ENCODE assay signal across 28 cellular contexts in genomic region chr2:71602581-71602980, GRCh38.
DNase-seq lines count a peak whose midpoint lies in the region; ATAC-seq and TF ChIP-seq lines count a peak whose summit lies in the region.
"Had no signal": no experiment of that assay in that cellular context is flagged by ENCODE, and none has a peak within 500 bp of the region (broad histone marks: within the 10 kb centered on the region; RNA-seq: fewer than 3 reads in every experiment).

No MANE protein-coding gene starts in this region.

- H3K27me3 Mint-ChIP-seq in natural killer cell treated with Interleukin-12 subunit alpha and Interleukin-12 subunit beta and Interleukin-15 and Interleukin-18, amount 100 ng/mL, for 72 hours: peaks cover 4 to 7% of the 10 kb centered on the region in 2 donors
- H3K27me3 Mint-ChIP-seq in natural killer cell (ENCODE audit: low read depth in 2 of 2) (peaks cover 0 to 5% of the 10 kb centered on the region in 2 donors), glutamatergic neuron (ENCODE audit: unreplicated experiment) (peaks cover 4% of the 10 kb centered on the region)

- DNase-seq in natural killer cell treated with Interleukin-12 subunit alpha and Interleukin-12 subunit beta and Interleukin-15 and Interleukin-18, amount 100 ng/mL, for 72 hours (ENCODE audit: low spot score): no peak
- DNase-seq in natural killer cell (no peak), glutamatergic neuron (peak; percentile 3), osteoblast (ENCODE audit: insufficient read length, low spot score, missing footprints) (peak; percentile 29), DMS114 treated with DMSO at 0.1 percent for 48 hours (lab: John Stamatoyannopoulos, UW; ENCODE audit: unreplicated experiment) (no peak), uterus (no peak)
- DNase-seq in activated CD4-positive, CD25-positive, alpha-beta regulatory T cell (lab: John Stamatoyannopoulos, UW): no peak
- DNase-seq: ACHN; activated naive CD8-positive, alpha-beta T cell treated with anti-CD3 and anti-CD28 coated beads for 36 hours; caudate nucleus; foreskin fibroblast; H7; Karpas-422; NCI-H1417; NCI-H2029; NCI-H524 treated with DMSO at 0.1 percent for 48 hours; stimulated activated CD8-positive, alpha-beta memory T cell treated with anti-CD3 and anti-CD28 coated beads, Interleukin-4, amount 100 ng/mL, for 48 hours; stomach had no signal

- H3K4me3 ChIP-seq in osteoblast (ENCODE audit: insufficient read depth, low read length): no peak overlapping the region
- H3K4me3 ChIP-seq in uterus: no peak overlapping the region
- H3K4me3 ChIP-seq: GM12878, lung, mucosa of descending colon, pancreas, stomach, tibial artery had no signal

- H3K27ac Mint-ChIP-seq in natural killer cell treated with Interleukin-12 subunit alpha and Interleukin-12 subunit beta and Interleukin-15 and Interleukin-18, amount 100 ng/mL, for 72 hours: peak overlapping the region; percentile 13 to 78
- H3K27ac Mint-ChIP-seq in natural killer cell: peak overlapping the region in 1 of 2 donors; percentile 81
- no peak overlapping the region for H3K27ac Mint-ChIP-seq in glutamatergic neuron (ENCODE audit: unreplicated experiment)
- H3K27ac Mint-ChIP-seq: activated naive CD8-positive, alpha-beta T cell treated with anti-CD3 and anti-CD28 coated beads for 36 hours; activated T-helper 2 cell treated with anti-CD3 and anti-CD28 coated beads, Interferon-gamma antibody, Interleukin-2, Interleukin-4, amounts not matched to agents 10 μg/mL and 5 μg/mL and 100 μg/mL, durations not matched to agents 14 hours and 24 hours and 36 hours; T-helper 2 cell treated with Interferon-gamma antibody and Interleukin-4, amounts not matched to agents 5 μg/mL and 100 μg/mL, for 36 hours had no signal

- H3K4me1 ChIP-seq in osteoblast (ENCODE audit: insufficient read depth, low read length) (no peaks in the 10 kb centered on the region), uterus (no peaks in the 10 kb centered on the region)
- H3K4me1 ChIP-seq: pancreas had no signal

- no peak overlapping the region for H3K4me3 Mint-ChIP-seq in natural killer cell treated with Interleukin-12 subunit alpha and Interleukin-12 subunit beta and Interleukin-15 and Interleukin-18, amount 100 ng/mL, for 72 hours
- H3K4me3 Mint-ChIP-seq in natural killer cell (no peak overlapping the region), glutamatergic neuron (ENCODE audit: unreplicated experiment) (no peak overlapping the region)
- H3K4me3 Mint-ChIP-seq: activated naive CD8-positive, alpha-beta T cell treated with anti-CD3 and anti-CD28 coated beads for 36 hours; T-helper 2 cell treated with Interferon-gamma antibody and Interleukin-4, amounts not matched to agents 5 μg/mL and 100 μg/mL, for 36 hours had no signal

- intact Hi-C loops in natural killer cell (cut with micrococcal nuclease): no loop called here
- intact Hi-C loops in uterus (cut with DNase I; ENCODE audit: low total_unique reads): no loop called here

- TF ChIP-seq POLR2A in uterus (IDR thresholded peaks at IDR 0.05): no peak

- H3K79me2 ChIP-seq in osteoblast (ENCODE audit: insufficient read depth, low read length): no peaks in the 10 kb centered on the region

- H3K27ac ChIP-seq in osteoblast (ENCODE audit: low read depth, low read length) (no peak overlapping the region), uterus (no peak overlapping the region)
- H3K27ac ChIP-seq: pancreas, stomach, tibial artery had no signal

- no peaks in the 10 kb centered on the region for H3K36me3 Mint-ChIP-seq in natural killer cell treated with Interleukin-12 subunit alpha and Interleukin-12 subunit beta and Interleukin-15 and Interleukin-18, amount 100 ng/mL, for 72 hours
- H3K36me3 Mint-ChIP-seq in natural killer cell (no peaks in the 10 kb centered on the region), glutamatergic neuron (ENCODE audit: unreplicated experiment) (peaks cover 6% of the 10 kb centered on the region)
- H3K36me3 Mint-ChIP-seq: activated naive CD8-positive, alpha-beta T cell treated with anti-CD3 and anti-CD28 coated beads for 36 hours had no signal

- no peak for ATAC-seq in natural killer cell treated with Interleukin-12 subunit alpha and Interleukin-12 subunit beta and Interleukin-15 and Interleukin-18, amount 100 ng/mL, for 72 hours
- no peak for ATAC-seq in natural killer cell
- ATAC-seq in GM19023 (IDR thresholded peaks at IDR 0.05; ENCODE audit: unreplicated experiment): no peak
- ATAC-seq: esophagus mucosa, GM12878, mucosa of descending colon had no signal

- peaks cover 2% of the 10 kb centered on the region for H4K20me1 ChIP-seq in osteoblast (ENCODE audit: insufficient read depth, low read length)

- peaks cover 29 to 30% of the 10 kb centered on the region in 2 donors for H3K4me1 Mint-ChIP-seq in natural killer cell treated with Interleukin-12 subunit alpha and Interleukin-12 subunit beta and Interleukin-15 and Interleukin-18, amount 100 ng/mL, for 72 hours (ENCODE audit: low read depth in 2 of 2)
- peaks cover 21 to 35% of the 10 kb centered on the region in 2 donors for H3K4me1 Mint-ChIP-seq in natural killer cell
- peaks cover 24% of the 10 kb centered on the region for H3K4me1 Mint-ChIP-seq in glutamatergic neuron (ENCODE audit: low read depth, unreplicated experiment)

- no peak for TF ChIP-seq CTCF in natural killer cell (IDR thresholded peaks at IDR 0.05)
- TF ChIP-seq CTCF in glutamatergic neuron (IDR thresholded peaks at IDR 0.05; ENCODE audit: partially characterized antibody, unreplicated experiment): no peak
- TF ChIP-seq CTCF in osteoblast (IDR thresholded peaks at IDR 0.05; ENCODE audit: extremely low read depth, low read depth, low read length): no peak
- TF ChIP-seq CTCF in uterus (IDR thresholded peaks at IDR 0.05): no peak

- no peak overlapping the region for H2AFZ ChIP-seq in osteoblast (ENCODE audit: low read length)

- H3K27me3 ChIP-seq in osteoblast (ENCODE audit: insufficient read depth, low read length): peaks cover 50% of the 10 kb centered on the region
- H3K27me3 ChIP-seq in uterus: no peaks in the 10 kb centered on the region
- H3K27me3 ChIP-seq: pancreas, tibial artery had no signal

- H3K4me2 ChIP-seq in osteoblast (ENCODE audit: insufficient read depth, low read length): no peak overlapping the region

- H3K9me3 Mint-ChIP-seq in natural killer cell treated with Interleukin-12 subunit alpha and Interleukin-12 subunit beta and Interleukin-15 and Interleukin-18, amount 100 ng/mL, for 72 hours: no peaks in the 10 kb centered on the region
- H3K9me3 Mint-ChIP-seq in natural killer cell: no peaks in the 10 kb centered on the region
- peaks cover 9% of the 10 kb centered on the region for H3K9me3 Mint-ChIP-seq in glutamatergic neuron (ENCODE audit: unreplicated experiment)
- H3K9me3 Mint-ChIP-seq: activated naive CD8-positive, alpha-beta T cell treated with anti-CD3 and anti-CD28 coated beads for 36 hours; activated T-helper 2 cell treated with anti-CD3 and anti-CD28 coated beads, Interferon-gamma antibody, Interleukin-2, Interleukin-4, amounts not matched to agents 10 μg/mL and 5 μg/mL and 100 μg/mL, durations not matched to agents 14 hours and 24 hours and 36 hours; nephron; T-helper 2 cell treated with Interferon-gamma antibody and Interleukin-4, amounts not matched to agents 5 μg/mL and 100 μg/mL, for 36 hours had no signal

- H3K9me3 ChIP-seq in osteoblast (ENCODE audit: low read depth, low read length) (no peaks in the 10 kb centered on the region), uterus (no peaks in the 10 kb centered on the region)
- H3K9me3 ChIP-seq: mucosa of descending colon, pancreas, stomach, tibial artery had no signal

- no peaks in the 10 kb centered on the region for H3K36me3 ChIP-seq in osteoblast (ENCODE audit: insufficient read depth, low read length)
- H3K36me3 ChIP-seq in uterus: no peaks in the 10 kb centered on the region
- H3K36me3 ChIP-seq: pancreas had no signal

Comparison
In these comparisons a context has a peak if more than half of its experiments do, and no peak if none do; other contexts are left out.
1. DNase-seq: peak in glutamatergic neuron (single experiment) and osteoblast (single experiment); none in natural killer cell treated with Interleukin-12 subunit alpha and Interleukin-12 subunit beta and Interleukin-15 and Interleukin-18, amount 100 ng/mL, for 72 hours (single experiment), natural killer cell (single experiment), DMS114 treated with DMSO at 0.1 percent for 48 hours (single experiment), uterus (0 of 2) and activated CD4-positive, CD25-positive, alpha-beta regulatory T cell (0 of 4).